ENCODE assay signal across 20 cellular contexts in genomic region chr10:101140084-101140949, GRCh38. TPM values are rescaled to one million over a fixed set of nuclear protein-coding genes. Genes with fewer than 3 reads are reported as not detected.
DNase-seq lines count a peak whose midpoint lies in the region; ATAC-seq, FAIRE-seq and TF ChIP-seq lines count a peak whose summit lies in the region.
"Had no signal": no experiment of that assay in that cellular context is flagged by ENCODE, and none has a peak within 500 bp of the region (broad histone marks: within the 10 kb centered on the region; RNA-seq: fewer than 3 reads in every experiment).

No MANE protein-coding gene starts in this region.

- no peak overlapping the region for H3K27ac Mint-ChIP-seq in CD4-positive, alpha-beta T cell
- no peak overlapping the region for H3K27ac Mint-ChIP-seq in progenitor cell of endocrine pancreas
- H3K27ac Mint-ChIP-seq: T-helper 1 cell treated with Interleukin-12 subunit alpha and Interleukin-12 subunit beta and Interleukin-4 antibody, amounts not matched to agents 30 μg/mL and 1 μg/mL, for 36 hours had no signal

- no peak for TF ChIP-seq POLR2A in K562 (conservative IDR thresholded peaks at IDR 0.05)

- H3K27me3 ChIP-seq in CD4-positive, alpha-beta T cell (ENCODE audit: control insufficient read depth, insufficient read depth, low read length), result peaks cover 99% of the 10 kb centered on the region
- H3K27me3 ChIP-seq in K562 (ENCODE audit: control insufficient read depth in 2 of 2, insufficient read depth in 2 of 2, low read length in 2 of 2) (peaks cover 7 to 42% of the 10 kb centered on the region in 2 experiments), neural cell (ENCODE audit: insufficient read depth, low read depth, low read length) (peaks cover 100% of the 10 kb centered on the region)

- no peak overlapping the region for H3K27ac ChIP-seq in CD4-positive, alpha-beta T cell (ENCODE audit: low read depth, low read length)
- H3K27ac ChIP-seq in K562 (ENCODE audit: extremely low read depth, low read depth, low read length) (no peak overlapping the region), neural cell (ENCODE audit: low read length) (no peak overlapping the region)
- H3K27ac ChIP-seq: BLaER1, HL-60, neutrophil, RWPE1, tibial nerve had no signal

- TF ChIP-seq EP300 in K562 (IDR thresholded peaks at IDR 0.05; ENCODE audit: low read length) (no peak), neural cell (conservative IDR thresholded peaks at IDR 0.05; ENCODE audit: poor library complexity, severe bottlenecking) (no peak)

- no peak for ATAC-seq in CD4-positive, alpha-beta T cell (ENCODE audit: poor library complexity)
- ATAC-seq in K562, result no peak
- ATAC-seq in GM18873 (IDR thresholded peaks at IDR 0.05; ENCODE audit: low FRiP score, unreplicated experiment), result no peak
- ATAC-seq: activated CD4-positive, CD25-positive, alpha-beta regulatory T cell treated with anti-CD3 and anti-CD28 coated beads, Interleukin-2, amount 50 U/mL, for 24 hours; esophagus mucosa had no signal

- no peaks in the 10 kb centered on the region for H3K9me3 ChIP-seq in CD4-positive, alpha-beta T cell (ENCODE audit: control insufficient read depth, low read length)
- H3K9me3 ChIP-seq in ES-I3 (ENCODE audit: control insufficient read depth, insufficient read depth, low read length), result no peaks in the 10 kb centered on the region
- no peaks in the 10 kb centered on the region for H3K9me3 ChIP-seq in K562 (replicated peaks; ENCODE audit: control insufficient read depth, insufficient read depth, low read depth, low read length)
- H3K9me3 ChIP-seq in neural cell (ENCODE audit: low read length), result no peaks in the 10 kb centered on the region
- H3K9me3 ChIP-seq: BLaER1, neutrophil, tibial nerve had no signal

- H3F3A ChIP-seq in neural cell (ENCODE audit: insufficient read depth, low read length, poor library complexity, severe bottlenecking), result no peaks in the 10 kb centered on the region

- H3K4me3 ChIP-seq in K562, result no peak overlapping the region
- H3K4me3 ChIP-seq in neural cell (ENCODE audit: low read length), result no peak overlapping the region
- H3K4me3 ChIP-seq: BLaER1, tibial nerve had no signal

- peaks cover 95% of the 10 kb centered on the region for H3K27me3 Mint-ChIP-seq in CD4-positive, alpha-beta T cell
- H3K27me3 Mint-ChIP-seq in progenitor cell of endocrine pancreas, result peaks cover 97% of the 10 kb centered on the region

- H3K4me2 ChIP-seq in K562 (ENCODE audit: insufficient read depth, low read length), result no peak overlapping the region
- no peak overlapping the region for H3K4me2 ChIP-seq in neural cell (ENCODE audit: low read length)
- H3K4me2 ChIP-seq: BLaER1 had no signal

- 44% methylated on average over 37 of the region's 65 CpGs for WGBS in K562 (ENCODE audit: insufficient coverage, low coverage, missing lambda C conversion rate)

- no peaks in the 10 kb centered on the region for H3K79me2 ChIP-seq in K562 (ENCODE audit: control insufficient read depth, insufficient read depth, low read length)
- no peaks in the 10 kb centered on the region for H3K79me2 ChIP-seq in neural cell (replicated peaks; ENCODE audit: insufficient read depth, low read length)

- TF ChIP-seq RAD21 in K562 (CRISPR knock-in tag; conservative IDR thresholded peaks at IDR 0.05 in 1 of 2, IDR thresholded peaks at IDR 0.05 in 1 of 2) (no peak), neural cell (conservative IDR thresholded peaks at IDR 0.05) (no peak)

- peaks cover 29% of the 10 kb centered on the region for H3K4me1 Mint-ChIP-seq in CD4-positive, alpha-beta T cell (ENCODE audit: low read depth)
- peaks cover 7% of the 10 kb centered on the region for H3K4me1 Mint-ChIP-seq in progenitor cell of endocrine pancreas (ENCODE audit: low read depth)

- H4K20me1 ChIP-seq in K562 (replicated peaks; ENCODE audit: control insufficient read depth, insufficient read depth, low read length) (no peaks in the 10 kb centered on the region; the same call in 1 of the 2 replicates), neural cell (ENCODE audit: insufficient read depth) (no peaks in the 10 kb centered on the region)

- H3K9me1 ChIP-seq in K562 (ENCODE audit: control insufficient read depth, insufficient read depth, low read length), result no peaks in the 10 kb centered on the region

- TF ChIP-seq CTCF in CD4-positive, alpha-beta T cell (IDR thresholded peaks at IDR 0.05), result no peak
- TF ChIP-seq CTCF in K562 (IDR thresholded peaks at IDR 0.05 in 2 of 3, conservative IDR thresholded peaks at IDR 0.05 in 1 of 3; ENCODE audit: insufficient read depth in 2 of 3, low read depth in 1 of 3, low read length in 3 of 3) (no peak), neural cell (IDR thresholded peaks at IDR 0.05; ENCODE audit: poor library complexity, severe bottlenecking) (peak; percentile 16), progenitor cell of endocrine pancreas (IDR thresholded peaks at IDR 0.05; ENCODE audit: unreplicated experiment) (no peak)

- H3K9me3 Mint-ChIP-seq in CD4-positive, alpha-beta T cell, result no peaks in the 10 kb centered on the region
- no peaks in the 10 kb centered on the region for H3K9me3 Mint-ChIP-seq in progenitor cell of endocrine pancreas (ENCODE audit: low read depth)
- H3K9me3 Mint-ChIP-seq: T-helper 1 cell treated with Interleukin-12 subunit alpha and Interleukin-12 subunit beta and Interleukin-4 antibody, amounts not matched to agents 30 μg/mL and 1 μg/mL, for 36 hours had no signal

- no peaks in the 10 kb centered on the region for H3K36me3 Mint-ChIP-seq in CD4-positive, alpha-beta T cell (ENCODE audit: low read depth)
- H3K36me3 Mint-ChIP-seq in progenitor cell of endocrine pancreas (ENCODE audit: insufficient read depth), result no peaks in the 10 kb centered on the region

- H3K36me3 ChIP-seq in ES-I3 (ENCODE audit: insufficient read depth, low read length) (no peaks in the 10 kb centered on the region), K562 (ENCODE audit: control insufficient read depth, insufficient read depth, low read length) (no peaks in the 10 kb centered on the region), neural cell (ENCODE audit: insufficient read depth, low read length) (no peaks in the 10 kb centered on the region)
- H3K36me3 ChIP-seq: BLaER1, neutrophil, tibial nerve had no signal

- no peak for DNase-seq in CD4-positive, alpha-beta T cell
- DNase-seq in K562 (ENCODE audit: extremely low read depth in 1 of 4, low spot score in 3 of 4) (no peak), progenitor cell of endocrine pancreas (ENCODE audit: low spot score, unreplicated experiment) (no peak)
- no peak for DNase-seq in stimulated activated CD4-positive, alpha-beta T cell treated with anti-CD3 and anti-CD28 coated beads, Interleukin-2, amount 100 ng/mL, for 48 hours
- DNase-seq: activated naive CD4-positive, alpha-beta T cell; cortex of kidney; Kasumi-1; NCI-H1417 treated with DMSO at 0.1 percent for 48 hours had no signal

- no TSS peak for BruUV-seq in K562 (replicated peaks; lab: Mats Ljungman, UMichigan)

- H3K4me3 Mint-ChIP-seq in CD4-positive, alpha-beta T cell, result peak overlapping the region; percentile 30
- H3K4me3 Mint-ChIP-seq in progenitor cell of endocrine pancreas (ENCODE audit: low read depth), result no peak overlapping the region
- H3K4me3 Mint-ChIP-seq: T-helper 1 cell treated with Interleukin-12 subunit alpha and Interleukin-12 subunit beta and Interleukin-4 antibody, amounts not matched to agents 30 μg/mL and 1 μg/mL, for 36 hours had no signal

- in situ Hi-C loops in K562 (cut with MboI), result loop anchor here (5.0 kb wide), 1 partner anchor 43 kb away; no protein-coding TSS in a partner anchor

- intact Hi-C loops in CD4-positive, alpha-beta T cell (cut with DNase I, micrococcal nuclease), result loop anchor here (5.0 kb wide), 2 partner anchors 88 to 98 kb away; no protein-coding TSS in a partner anchor
- intact Hi-C loops in K562 (cut with micrococcal nuclease), result loop anchor here (5.0 kb wide), 1 partner anchor 98 kb away; no protein-coding TSS in a partner anchor

- CTCF ChIA-PET in CD4-positive, alpha-beta T cell (lab: Charles Lee), result interaction anchor here (0.8 to 6.7 kb wide), 2 partner anchors 18 to 43 kb away, joined by 3 to 151 read pairs; no protein-coding TSS in a partner anchor
- CTCF ChIA-PET in K562 (lab: Yijun Ruan, JAX; ENCODE audit: low intra/inter-chr PET ratio), result no interaction called here

- H3K4me1 ChIP-seq in ES-I3 (ENCODE audit: insufficient read depth, low read length) (peaks cover under 1% of the 10 kb centered on the region), K562 (replicated peaks in 1 of 2; ENCODE audit: control insufficient read depth in 2 of 2, insufficient read depth in 2 of 2, low read length in 2 of 2) (peaks cover 0 to 22% of the 10 kb centered on the region in 2 experiments; a peak in 3 of 5 replicates)

- FAIRE-seq in K562 (lab: Jason Lieb, UNC), result no peak

- H2AFZ ChIP-seq in K562 (ENCODE audit: low read depth, low read length) (no peak overlapping the region), neural cell (ENCODE audit: low read depth, low read length) (no peak overlapping the region)

- POLR2A ChIA-PET in CD4-positive, alpha-beta T cell (lab: Charles Lee), result interaction anchor here (1.2 to 1.6 kb wide), 2 partner anchors 19 to 45 kb away, joined by 4 read pairs; no protein-coding TSS in a partner anchor
- POLR2A ChIA-PET in K562 (lab: Yijun Ruan, JAX), result no interaction called here

- H3K9ac ChIP-seq in ES-I3 (ENCODE audit: low read depth, low read length) (peak overlapping the region; percentile 27; the same call in 1 of the 2 replicates), K562 (ENCODE audit: insufficient read depth in 1 of 2, low read depth in 2 of 2, low read length in 2 of 2) (no peak overlapping the region), neural cell (ENCODE audit: low read length) (no peak overlapping the region)
- H3K9ac ChIP-seq: BLaER1 had no signal

- no peaks in the 10 kb centered on the region for H3K9me2 ChIP-seq in neural cell (ENCODE audit: insufficient read depth, low read length)

RNA-seq across cellular contexts. Expression of gene TLX1, which starts 9.2 kb away (rescaled TPM):
- not detected for total RNA-seq in CD4-positive, alpha-beta T cell
- total RNA-seq in K562 (2011; cell fraction: chromatin; rRNA removed; ENCODE audit: low replicate concordance), result 0.23 and 0.76 TPM in 2 replicates
- 0.79 and 1.5 TPM in 2 replicates for total RNA-seq in K562 (2011; cell fraction: nucleolus; rRNA removed)
- total RNA-seq in K562 (2011; cell fraction: nucleoplasm; rRNA removed), result 0.38 and 1.2 TPM in 2 replicates
- total RNA-seq in K562 (2014; rRNA removed) (0.18 and 1.0 TPM in 2 replicates), K562 (2014; rRNA removed; fragmentation: Illumina TruSeq; extraction: Trizol) (0.07 and 0.13 TPM in 2 replicates), K562 (2015; rRNA removed; fragmentation: Illumina TruSeq; extraction: Trizol) (0.11 and 0.15 TPM in 2 replicates), K562 (2021) (0.33 and 0.47 TPM in 2 replicates), progenitor cell of endocrine pancreas (not detected in 2 replicates)
- polyA plus RNA-seq in K562 (2011; rRNA removed) (3.3 and 12.0 TPM in 2 replicates), K562 (2014; fragmentation: Illumina TruSeq; extraction: Trizol) (0.21 and 0.22 TPM in 2 replicates), K562 (2014; fragmentation: Nextera tagmentation; extraction: Ambion mirVana) (under 1 TPM in 1 of 2 experiments, not detected in 1; 0.03 TPM), K562 (2014; rRNA removed) (0.24 and 0.45 TPM in 2 replicates), neural cell (not detected in 2 replicates)
- polyA plus RNA-seq in K562 (2011; cell fraction: cytosol; rRNA removed), result 8.7 and 11.8 TPM in 2 replicates
- polyA plus RNA-seq in K562 (2011; cell fraction: nucleus; rRNA removed), result 10.7 and 22.6 TPM in 2 replicates
- polyA plus RNA-seq in K562 (2012), result 0.14 and 0.16 TPM in 2 replicates
- polyA minus RNA-seq in K562 (2011; rRNA and poly(A)+ RNA removed), result 4.8 and 6.2 TPM in 2 replicates
- 2.8 and 7.5 TPM in 2 replicates for polyA minus RNA-seq in K562 (2011; cell fraction: cytosol; rRNA and poly(A)+ RNA removed)
- polyA minus RNA-seq in K562 (2011; cell fraction: nucleus; rRNA and poly(A)+ RNA removed), result 3.2 and 9.1 TPM in 2 replicates
- not detected in 2 replicates for polyA minus RNA-seq in neural cell
- total RNA-seq: esophagus mucosa, glomerular endothelial cell, tibial nerve had no signal
